In the genomic region with DNA sequence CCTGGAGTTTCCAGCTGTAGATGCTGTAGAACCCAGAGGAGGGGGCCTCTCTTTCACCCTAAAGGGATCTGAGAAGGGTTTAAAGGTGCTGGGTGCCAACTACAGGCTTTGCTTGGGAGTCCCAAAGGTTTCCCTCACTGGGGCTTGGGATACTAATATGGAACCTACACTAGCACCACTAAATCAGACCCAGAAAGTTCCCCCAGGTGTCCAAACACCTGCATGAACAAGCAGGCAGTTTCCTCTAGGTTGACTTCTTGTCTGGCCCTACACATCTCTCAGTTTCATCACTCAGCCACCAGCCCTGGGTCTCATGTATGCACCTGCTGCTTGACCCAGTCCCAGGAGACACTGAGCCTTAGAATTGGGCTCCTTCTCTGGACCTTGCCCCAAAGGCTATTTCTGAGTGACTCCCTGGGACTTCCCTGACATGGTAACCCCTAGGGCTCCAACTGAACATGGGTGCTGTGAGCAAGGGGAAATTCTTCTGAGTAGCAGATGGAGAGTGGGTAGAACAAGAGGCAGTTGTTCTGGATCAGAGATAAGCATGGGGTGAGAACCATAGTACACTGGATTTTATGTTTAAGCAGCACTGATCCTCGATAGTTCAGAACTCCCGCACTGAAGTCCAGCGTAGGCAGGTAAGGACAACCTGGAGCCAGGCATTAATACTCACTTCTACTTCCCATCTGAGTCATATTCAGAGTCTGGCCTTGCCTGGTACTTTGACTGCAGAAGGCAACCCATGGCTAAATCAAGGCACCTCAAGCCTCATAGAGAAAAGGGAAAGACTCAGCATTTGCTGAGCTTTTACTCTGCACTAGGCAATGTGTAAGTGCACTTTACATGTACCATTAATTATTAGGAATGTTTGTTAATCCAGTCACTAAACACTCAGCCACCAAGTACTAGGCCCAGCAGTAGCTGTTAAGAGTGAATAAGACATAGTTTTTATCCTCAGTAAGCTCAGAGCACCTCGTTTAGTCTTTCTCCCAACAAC, we compare ENCODE assay signal across 8 cellular contexts. TPM values are rescaled to one million over a fixed set of nuclear protein-coding genes. Genes with fewer than 3 reads are reported as not detected.
DNase-seq lines count a peak whose midpoint lies in the region; ATAC-seq and FAIRE-seq lines count a peak whose summit lies in the region.

No MANE protein-coding gene starts in this region.

- intact Hi-C loops in dendritic cell treated with granulocyte-macrophage colony-stimulating factor and Interleukin-4, amounts not matched to agents 40 ng/mL and 50 ng/mL, for 4 days (cut with micrococcal nuclease): no loop called here

- DNase-seq in frontal cortex (ENCODE audit: low spot score in 2 of 2): no peak
- no peak for DNase-seq in HCEC 1CT
- no peak for DNase-seq in SJCRH30

- H3K4me3 ChIP-seq in ACC112 (ENCODE audit: low read depth, low read length) (no peak overlapping the region), subcutaneous abdominal adipose tissue (ENCODE audit: low read depth in 1 of 5, low read length in 5 of 5) (no peak overlapping the region), SJCRH30 (no peak overlapping the region)

- H3K79me2 ChIP-seq in ACC112 (ENCODE audit: control insufficient read depth, insufficient read depth, low read length, unreplicated experiment): peaks cover 89% of the 10 kb centered on the region

- no peak overlapping the region for H3K9ac ChIP-seq in subcutaneous abdominal adipose tissue (ENCODE audit: low read length in 5 of 5)

- peaks cover 57% of the 10 kb centered on the region for H3K4me1 Mint-ChIP-seq in dendritic cell treated with granulocyte-macrophage colony-stimulating factor and Interleukin-4, amounts not matched to agents 40 ng/mL and 50 ng/mL, for 4 days (ENCODE audit: low read depth)

- H3K27me3 ChIP-seq in ACC112 (ENCODE audit: insufficient read depth, low read length) (no peaks in the 10 kb centered on the region), subcutaneous abdominal adipose tissue (ENCODE audit: control insufficient read depth in 5 of 5, insufficient read depth in 4 of 5, low read length in 5 of 5) (no peaks in the 10 kb centered on the region), SJCRH30 (no peaks in the 10 kb centered on the region)

- no peak for FAIRE-seq in frontal cortex (lab: Jason Lieb, UNC)

- peaks cover 35% of the 10 kb centered on the region for H3K36me3 ChIP-seq in ACC112 (ENCODE audit: insufficient read depth, low read length)
- H3K36me3 ChIP-seq in subcutaneous abdominal adipose tissue (ENCODE audit: control insufficient read depth in 5 of 5, insufficient read depth in 5 of 5, low read length in 5 of 5): peaks cover 14 to 43% (median 21%) of the 10 kb centered on the region in 5 donors
- peaks cover 27% of the 10 kb centered on the region for H3K36me3 ChIP-seq in SJCRH30

- no peaks in the 10 kb centered on the region for H3K9me3 Mint-ChIP-seq in dendritic cell treated with granulocyte-macrophage colony-stimulating factor and Interleukin-4, amounts not matched to agents 40 ng/mL and 50 ng/mL, for 4 days

- no peak overlapping the region for H3K4me3 Mint-ChIP-seq in dendritic cell treated with granulocyte-macrophage colony-stimulating factor and Interleukin-4, amounts not matched to agents 40 ng/mL and 50 ng/mL, for 4 days

- no peak overlapping the region for H2AFZ ChIP-seq in ACC112 (ENCODE audit: low read length, unreplicated experiment)

- H3K27me3 Mint-ChIP-seq in dendritic cell treated with granulocyte-macrophage colony-stimulating factor and Interleukin-4, amounts not matched to agents 40 ng/mL and 50 ng/mL, for 4 days: no peaks in the 10 kb centered on the region

- H3K9me3 ChIP-seq in subcutaneous abdominal adipose tissue (ENCODE audit: control insufficient read depth in 5 of 5, low read length in 5 of 5) (no peaks in the 10 kb centered on the region), SJCRH30 (replicated peaks) (no peaks in the 10 kb centered on the region)

- H3K36me3 Mint-ChIP-seq in dendritic cell treated with granulocyte-macrophage colony-stimulating factor and Interleukin-4, amounts not matched to agents 40 ng/mL and 50 ng/mL, for 4 days (ENCODE audit: low read depth): peaks cover 81% of the 10 kb centered on the region

- peak overlapping the region; percentile 61 for H3K27ac Mint-ChIP-seq in dendritic cell treated with granulocyte-macrophage colony-stimulating factor and Interleukin-4, amounts not matched to agents 40 ng/mL and 50 ng/mL, for 4 days

- ATAC-seq in GM19397 (IDR thresholded peaks at IDR 0.05; ENCODE audit: unreplicated experiment) (peak; percentile 91), HG03378 (IDR thresholded peaks at IDR 0.05; ENCODE audit: unreplicated experiment) (peak; percentile 75)

- H3K4me1 ChIP-seq in ACC112 (ENCODE audit: control insufficient read depth, insufficient read depth, low read length, unreplicated experiment): peaks cover 62% of the 10 kb centered on the region
- peaks cover 7 to 65% (median 51%) of the 10 kb centered on the region in 5 donors for H3K4me1 ChIP-seq in subcutaneous abdominal adipose tissue (ENCODE audit: control insufficient read depth in 5 of 5, insufficient read depth in 5 of 5, low read length in 5 of 5)
- H3K4me1 ChIP-seq in SJCRH30: peaks cover 17% of the 10 kb centered on the region

- H3K27ac ChIP-seq in ACC112 (ENCODE audit: low read depth, low read length) (peak overlapping the region; percentile 52), subcutaneous abdominal adipose tissue (ENCODE audit: low read depth, low read length) (peak overlapping the region; percentile 37), SJCRH30 (no peak overlapping the region)

RNA-seq across cellular contexts. Expression of a gene that starts 16.8 kb away (rescaled TPM):
- total RNA-seq in frontal cortex: 32.6 TPM
- 33.1 and 33.4 TPM in 2 replicates for total RNA-seq in SJCRH30 (2014; rRNA removed; shearing (Covaris generic))

RNA-seq across cellular contexts. Expression of a gene that starts 33.2 kb away (rescaled TPM):
- total RNA-seq in frontal cortex: 5.7 TPM
- total RNA-seq in SJCRH30 (2014; rRNA removed; shearing (Covaris generic)): 237 and 240 TPM in 2 replicates

Comparison
In these comparisons a context has a peak if more than half of its experiments do, and no peak if none do; other contexts are left out.
1. RNA of a gene that starts 33.2 kb away (total RNA-seq): 237 to 240 TPM in SJCRH30; 5.7 TPM in frontal cortex (single experiment); every median in the first group is over 10 times any median in the second.